16 cellular contexts compared by ENCODE assay signal in genomic region chr1:8092603-8093141, GRCh38.
A peak's percentile ranks its signal among the peaks of the same experiment; 100 is the strongest.
DNase-seq lines count a peak whose midpoint lies in the region; ATAC-seq and TF ChIP-seq lines count a peak whose summit lies in the region.
"Had no signal": no experiment of that assay in that cellular context is flagged by ENCODE, and none has a peak within 500 bp of the region (broad histone marks: within the 10 kb centered on the region; RNA-seq: fewer than 3 reads in every experiment).

No MANE protein-coding gene starts in this region.

- H3K36me3 ChIP-seq in HCT116 (ENCODE audit: control insufficient read depth in 1 of 2, insufficient read depth in 2 of 2, low read length in 2 of 2) (no peaks in the 10 kb centered on the region), gastroesophageal sphincter (no peaks in the 10 kb centered on the region)
- H3K36me3 ChIP-seq: SJSA1 had no signal

- H3K4me1 ChIP-seq in HCT116 (ENCODE audit: control insufficient read depth in 1 of 2, insufficient read depth in 2 of 2, low read length in 2 of 2): peaks cover 95 to 99% of the 10 kb centered on the region in 2 experiments
- peaks cover 11 to 50% (median 15%) of the 10 kb centered on the region in 3 donors for H3K4me1 ChIP-seq in gastroesophageal sphincter

- no TSS peak for BruUV-seq in HCT116 (replicated peaks; lab: Mats Ljungman, UMichigan)

- no peaks in the 10 kb centered on the region for H3K27me3 ChIP-seq in HCT116 (ENCODE audit: insufficient read depth, low read length)
- no peaks in the 10 kb centered on the region for H3K27me3 ChIP-seq in gastroesophageal sphincter
- H3K27me3 ChIP-seq: SJSA1 had no signal

- H3K9me3 ChIP-seq in HCT116 (ENCODE audit: control insufficient read depth in 1 of 2, insufficient read depth in 1 of 2, low read depth in 1 of 2, low read length in 2 of 2) (no peaks in the 10 kb centered on the region), gastroesophageal sphincter (no peaks in the 10 kb centered on the region)
- H3K9me3 ChIP-seq: SJSA1 had no signal

- H3K79me2 ChIP-seq in HCT116 (ENCODE audit: insufficient read depth, low read length): peaks cover 18% of the 10 kb centered on the region; the same call in 1 of the 2 replicates

- no peak for ATAC-seq in HCT116
- no peak for ATAC-seq in stimulated activated effector memory CD8-positive, alpha-beta T cell treated with anti-CD3 and anti-CD28 coated beads, Interleukin-12 subunit alpha, Interleukin-12 subunit beta, amount 100 ng/mL, for 72 hours
- no peak for ATAC-seq in GM18858 (IDR thresholded peaks at IDR 0.05; ENCODE audit: unreplicated experiment)
- ATAC-seq in gastroesophageal sphincter: no peak
- ATAC-seq: CD8-positive, alpha-beta T cell; HepG2 had no signal

- peak overlapping the region; percentile 97 for H3K27ac ChIP-seq in HCT116 (ENCODE audit: low read depth, low read length)
- H3K27ac ChIP-seq in gastroesophageal sphincter: no peak overlapping the region
- H3K27ac ChIP-seq: SJSA1 had no signal

- no peak for TF ChIP-seq RAD21 in HCT116 (IDR thresholded peaks at IDR 0.05; ENCODE audit: low read depth)

- no peak overlapping the region for H2AFZ ChIP-seq in HCT116 (ENCODE audit: low read depth, low read length, poor library complexity, severe bottlenecking)

- H3K4me3 ChIP-seq in HCT116 (replicated peaks in 1 of 2; ENCODE audit: low read depth in 1 of 2, low read length in 2 of 2): no peak overlapping the region
- no peak overlapping the region for H3K4me3 ChIP-seq in gastroesophageal sphincter
- H3K4me3 ChIP-seq: SJSA1 had no signal

- POLR2A ChIA-PET in HCT116 (lab: Charles Lee): interaction anchor here (1.0 to 2.6 kb wide), 2 partner anchors 9 to 21 kb away, joined by 4 to 8 read pairs; no protein-coding TSS in a partner anchor

- 81 to 84% methylated on average over 13 of the region's 13 CpGs for WGBS in gastroesophageal sphincter (ENCODE audit: low coverage in 1 of 2), 2 donors

- RAD21 ChIA-PET in HCT116 (lab: Charles Lee; ENCODE audit: low non-redundant PET in 1 of 2, low total read pairs in 2 of 2, uncharacterized antibody in 2 of 2, unreplicated experiment in 2 of 2): interaction anchor here in 1 of 2 experiments (0.7 kb wide), 1 partner anchor 66 kb away, joined by 3 read pairs; no protein-coding TSS in a partner anchor

- no peak for TF ChIP-seq CTCF in HCT116 (IDR thresholded peaks at IDR 0.05 in 2 of 3, conservative IDR thresholded peaks at IDR 0.05 in 1 of 3; ENCODE audit: borderline replicate concordance in 1 of 3, insufficient read depth in 1 of 3, low read depth in 2 of 3, low read length in 2 of 3)
- TF ChIP-seq CTCF in chondrocyte (IDR thresholded peaks at IDR 0.05): no peak
- no peak for TF ChIP-seq CTCF in osteocyte (IDR thresholded peaks at IDR 0.05)
- TF ChIP-seq CTCF in gastroesophageal sphincter (IDR thresholded peaks at IDR 0.05): no peak

- H3K4me2 ChIP-seq in HCT116 (ENCODE audit: low read length): peak overlapping the region; percentile 54; the same call in 1 of the 2 replicates

- H3K4me3 Mint-ChIP-seq in chondrocyte (ENCODE audit: unreplicated experiment) (no peak overlapping the region), osteocyte (ENCODE audit: unreplicated experiment) (no peak overlapping the region)
- no peak overlapping the region for H3K4me3 Mint-ChIP-seq in stimulated activated effector memory CD8-positive, alpha-beta T cell treated with anti-CD3 and anti-CD28 coated beads, Interleukin-12 subunit alpha, Interleukin-12 subunit beta, amount 100 ng/mL, for 72 hours
- H3K4me3 Mint-ChIP-seq: CD8-positive, alpha-beta T cell had no signal

- DNase-seq in HCT116 (ENCODE audit: low read depth, low spot score) (no peak), NCI-H510A treated with DMSO at 0.1 percent for 48 hours (lab: John Stamatoyannopoulos, UW) (peak; percentile 81), chondrocyte (ENCODE audit: low spot score) (no peak), osteocyte (ENCODE audit: extremely low spot score, unreplicated experiment) (no peak), occipital lobe (lab: John Stamatoyannopoulos, UW) (no peak)
- DNase-seq in stimulated activated effector memory CD8-positive, alpha-beta T cell treated with anti-CD3 and anti-CD28 coated beads, Interleukin-12 subunit alpha, Interleukin-12 subunit beta, amount 100 ng/mL, for 72 hours (ENCODE audit: low spot score in 2 of 2): no peak
- DNase-seq: CD8-positive, alpha-beta T cell; Karpas-422; NCI-H1436; NCI-H2081 treated with DMSO at 0.1 percent for 48 hours; NCI-H226; NCI-H774 had no signal

- CTCF ChIA-PET in HCT116 (lab: Charles Lee): no interaction called here

- intact Hi-C loops in HCT116 (cut with micrococcal nuclease): loop anchor here (10.0 kb wide), 1 partner anchor 222 kb away; the partner anchor contains the start of gene SLC45A1

- no peak for TF ChIP-seq EP300 in gastroesophageal sphincter (IDR thresholded peaks at IDR 0.05)

- H3K36me3 Mint-ChIP-seq in chondrocyte (ENCODE audit: low read depth): no peaks in the 10 kb centered on the region
- H3K36me3 Mint-ChIP-seq in osteocyte (ENCODE audit: unreplicated experiment): no peaks in the 10 kb centered on the region
- H3K36me3 Mint-ChIP-seq in stimulated activated effector memory CD8-positive, alpha-beta T cell treated with anti-CD3 and anti-CD28 coated beads, Interleukin-12 subunit alpha, Interleukin-12 subunit beta, amount 100 ng/mL, for 72 hours: peaks cover 6% of the 10 kb centered on the region
- H3K36me3 Mint-ChIP-seq: CD8-positive, alpha-beta T cell had no signal

- H3K9ac ChIP-seq in HCT116 (ENCODE audit: low read length): peak overlapping the region; percentile 70; the same call in 1 of the 2 replicates

- H3K9me3 Mint-ChIP-seq in chondrocyte (ENCODE audit: low read depth) (no peaks in the 10 kb centered on the region), osteocyte (ENCODE audit: unreplicated experiment) (no peaks in the 10 kb centered on the region)
- no peaks in the 10 kb centered on the region for H3K9me3 Mint-ChIP-seq in stimulated activated effector memory CD8-positive, alpha-beta T cell treated with anti-CD3 and anti-CD28 coated beads, Interleukin-12 subunit alpha, Interleukin-12 subunit beta, amount 100 ng/mL, for 72 hours
- H3K9me3 Mint-ChIP-seq: CD8-positive, alpha-beta T cell had no signal

- peaks cover 87% of the 10 kb centered on the region for H3K4me1 Mint-ChIP-seq in chondrocyte (ENCODE audit: low read depth)
- H3K4me1 Mint-ChIP-seq in osteocyte (ENCODE audit: unreplicated experiment): peaks cover 87% of the 10 kb centered on the region
- peaks cover 57% of the 10 kb centered on the region for H3K4me1 Mint-ChIP-seq in stimulated activated effector memory CD8-positive, alpha-beta T cell treated with anti-CD3 and anti-CD28 coated beads, Interleukin-12 subunit alpha, Interleukin-12 subunit beta, amount 100 ng/mL, for 72 hours

- H3K9me2 ChIP-seq in HCT116 (ENCODE audit: insufficient read depth): no peaks in the 10 kb centered on the region

- H3K27ac Mint-ChIP-seq in chondrocyte (ENCODE audit: unreplicated experiment): peak overlapping the region; percentile 5
- peak overlapping the region; percentile 92 for H3K27ac Mint-ChIP-seq in osteocyte (ENCODE audit: unreplicated experiment)
- H3K27ac Mint-ChIP-seq in stimulated activated effector memory CD8-positive, alpha-beta T cell treated with anti-CD3 and anti-CD28 coated beads, Interleukin-12 subunit alpha, Interleukin-12 subunit beta, amount 100 ng/mL, for 72 hours: no peak overlapping the region
- H3K27ac Mint-ChIP-seq: CD8-positive, alpha-beta T cell had no signal

- TF ChIP-seq POLR2A in HCT116 (IDR thresholded peaks at IDR 0.05; ENCODE audit: borderline replicate concordance, extremely low read depth, insufficient read depth, insufficient read length) (no peak), gastroesophageal sphincter (IDR thresholded peaks at IDR 0.05) (no peak)

- no peaks in the 10 kb centered on the region for H3K27me3 Mint-ChIP-seq in chondrocyte (ENCODE audit: low read depth)
- H3K27me3 Mint-ChIP-seq in osteocyte (ENCODE audit: unreplicated experiment): no peaks in the 10 kb centered on the region

- H4K20me1 ChIP-seq in HCT116 (ENCODE audit: insufficient read depth): no peaks in the 10 kb centered on the region

TF ChIP-seq in HCT116, 20 proteins besides CTCF, POLR2A, EP300 and RAD21:
- TF ChIP-seq SP1 (IDR thresholded peaks at IDR 0.05; ENCODE audit: low read depth) (no peak), SRF (IDR thresholded peaks at IDR 0.05; ENCODE audit: low read depth) (no peak)
